8 cellular contexts compared by ENCODE assay signal in the genomic region with DNA sequence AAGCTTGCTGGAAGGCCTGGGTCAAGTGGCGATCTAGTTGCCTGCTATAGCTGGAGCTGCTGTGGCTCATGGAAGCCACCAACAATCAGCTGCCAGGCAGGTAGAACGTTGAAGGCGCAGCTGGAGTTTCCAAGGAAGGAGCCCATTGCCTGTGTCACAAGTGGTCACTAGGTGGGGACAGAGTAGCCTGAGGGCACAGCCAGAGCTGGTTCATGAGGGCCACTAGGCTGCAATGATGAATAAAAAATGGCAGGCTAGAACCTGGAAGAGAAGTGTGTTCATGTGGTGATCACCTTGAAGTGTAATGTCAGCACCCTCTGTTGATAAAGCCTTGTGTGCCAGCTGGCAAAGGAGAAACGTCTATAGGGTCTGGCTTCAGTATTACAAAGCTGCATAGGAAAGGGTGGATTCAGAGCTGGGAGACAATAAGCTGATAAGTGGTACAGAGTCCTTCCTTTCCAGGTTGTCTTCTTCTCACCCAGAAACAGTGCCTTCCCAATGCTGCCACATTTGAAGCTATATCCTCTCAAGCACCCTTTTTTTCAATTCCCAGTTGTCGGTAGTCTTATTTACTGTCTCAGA.
DNase-seq lines count a peak whose midpoint lies in the region; ATAC-seq and TF ChIP-seq lines count a peak whose summit lies in the region.

No MANE protein-coding gene starts in this region.

- intact Hi-C loops in Right ventricle myocardium inferior (cut with DNase I) (loop anchor here (1.0 to 5.0 kb wide), 2 partner anchors 170 to 299 kb away; no protein-coding TSS in a partner anchor), cardiac septum (cut with DNase I) (loop anchor here (2.0 to 5.0 kb wide), 2 partner anchors 172 to 300 kb away; no protein-coding TSS in a partner anchor), transverse colon (cut with DNase I; ENCODE audit: low total_unique reads) (loop anchor here (5.0 kb wide), 2 partner anchors 300 to 515 kb away; no protein-coding TSS in a partner anchor)

- no peaks in the 10 kb centered on the region for H3K36me3 ChIP-seq in transverse colon

- no peaks in the 10 kb centered on the region for H3K27me3 ChIP-seq in transverse colon

- TF ChIP-seq POLR2A in transverse colon (IDR thresholded peaks at IDR 0.05), result no peak

- in situ Hi-C loops in transverse colon (cut with MboI; ENCODE audit: low pct_ligation_motif_present in 1 of 4, low pct_unique_long_range_greater_than_20kb in 1 of 4, low sequenced_read_pairs in 3 of 4), result loop anchor here in 1 of 4 donors (10.0 kb wide), 1 partner anchor 172 kb away; no protein-coding TSS in a partner anchor

- peak; percentile 63 for DNase-seq in Right ventricle myocardium inferior (ENCODE audit: missing footprints)
- DNase-seq in cardiac septum (ENCODE audit: low spot score), result no peak
- DNase-seq in NCI-H1694 (lab: John Stamatoyannopoulos, UW), result peak; percentile 74
- peak; percentile 50 for DNase-seq in UCSD-AML1 (lab: John Stamatoyannopoulos, UW; ENCODE audit: unreplicated experiment)
- no peak for DNase-seq in epithelial cell of proximal tubule (ENCODE audit: low read depth)
- peak; percentile 42 for DNase-seq in naive B cell
- DNase-seq in transverse colon, result peak; percentile 82

- no peak overlapping the region for H3K27ac ChIP-seq in transverse colon

- no peak overlapping the region for H3K27ac Mint-ChIP-seq in naive B cell

- H3K9me3 ChIP-seq in transverse colon, result no peaks in the 10 kb centered on the region

- peaks cover 8 to 35% (median 30%) of the 10 kb centered on the region in 3 donors for H3K27me3 Mint-ChIP-seq in naive B cell

- H3K36me3 Mint-ChIP-seq in naive B cell, result no peaks in the 10 kb centered on the region

- TF ChIP-seq EP300 in transverse colon (IDR thresholded peaks at IDR 0.05; ENCODE audit: low read depth), result no peak

- ATAC-seq in Right ventricle myocardium inferior, result peak; percentile 71
- peak; percentile 97 for ATAC-seq in HG02798 (IDR thresholded peaks at IDR 0.05; ENCODE audit: poor library complexity, unreplicated experiment)
- ATAC-seq in naive B cell (ENCODE audit: low read depth in 2 of 2), result peak; percentile 68 to 74

- no peaks in the 10 kb centered on the region for H3K9me3 Mint-ChIP-seq in naive B cell

- peak; percentile 94 for TF ChIP-seq CTCF in epithelial cell of proximal tubule (conservative IDR thresholded peaks at IDR 0.05; ENCODE audit: low read depth, low read length)
- TF ChIP-seq CTCF in transverse colon (IDR thresholded peaks at IDR 0.05), result peak; percentile 69 to 92 (median 84)

- H3K4me1 ChIP-seq in transverse colon, result peaks cover 0 to 3% (median 0%) of the 10 kb centered on the region in 4 donors

- no peak overlapping the region for H3K4me3 Mint-ChIP-seq in naive B cell

- WGBS in transverse colon (ENCODE audit: low coverage in 1 of 2), 2 donors, result 52 to 75% methylated on average over 2 to 5 of the region's 5 CpGs

- no peak overlapping the region for H3K4me3 ChIP-seq in epithelial cell of proximal tubule (ENCODE audit: low read depth, low read length)
- H3K4me3 ChIP-seq in transverse colon, result no peak overlapping the region

- H3K4me1 Mint-ChIP-seq in naive B cell, result peaks cover 0 to 4% (median 3%) of the 10 kb centered on the region in 3 donors

Comparison
In these comparisons a context has a peak if more than half of its experiments do, and no peak if none do; other contexts are left out.
1. DNase-seq: peak in Right ventricle myocardium inferior (single experiment), NCI-H1694 (single experiment), UCSD-AML1 (single experiment), naive B cell (single experiment) and transverse colon (single experiment); none in cardiac septum (single experiment) and epithelial cell of proximal tubule (single experiment).
2. Peak in every context shown above with its lines, with median percentiles within 50 percentile points of each other: ATAC-seq.